ENCODE assay signal across 8 cellular contexts in the genomic region with DNA sequence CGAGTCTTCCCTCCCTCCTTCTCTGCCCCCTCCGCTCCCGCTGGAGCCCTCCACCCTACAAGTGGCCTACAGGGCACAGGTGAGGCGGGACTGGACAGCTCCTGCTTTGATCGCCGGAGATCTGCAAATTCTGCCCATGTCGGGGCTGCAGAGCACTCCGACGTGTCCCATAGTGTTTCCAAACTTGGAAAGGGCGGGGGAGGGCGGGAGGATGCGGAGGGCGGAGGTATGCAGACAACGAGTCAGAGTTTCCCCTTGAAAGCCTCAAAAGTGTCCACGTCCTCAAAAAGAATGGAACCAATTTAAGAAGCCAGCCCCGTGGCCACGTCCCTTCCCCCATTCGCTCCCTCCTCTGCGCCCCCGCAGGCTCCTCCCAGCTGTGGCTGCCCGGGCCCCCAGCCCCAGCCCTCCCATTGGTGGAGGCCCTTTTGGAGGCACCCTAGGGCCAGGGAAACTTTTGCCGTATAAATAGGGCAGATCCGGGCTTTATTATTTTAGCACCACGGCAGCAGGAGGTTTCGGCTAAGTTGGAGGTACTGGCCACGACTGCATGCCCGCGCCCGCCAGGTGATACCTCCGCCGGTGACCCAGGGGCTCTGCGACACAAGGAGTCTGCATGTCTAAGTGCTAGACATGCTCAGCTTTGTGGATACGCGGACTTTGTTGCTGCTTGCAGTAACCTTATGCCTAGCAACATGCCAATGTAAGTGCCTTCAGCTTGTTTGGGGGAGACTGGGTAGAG. TPM values are rescaled to one million over a fixed set of nuclear protein-coding genes. Genes with fewer than 3 reads are reported as not detected.
DNase-seq lines count a peak whose midpoint lies in the region; ATAC-seq, FAIRE-seq and TF ChIP-seq lines count a peak whose summit lies in the region.

A gene (plus strand): TSS at position 497 of the 742 bp plus-strand sequence. CDS start 137 bp downstream, at position 634.

- no peak for TF ChIP-seq CTCF in omental fat pad (IDR thresholded peaks at IDR 0.05)

- FAIRE-seq in frontal cortex (lab: Jason Lieb, UNC): no peak

- no peaks in the 10 kb centered on the region for H3K9me3 Mint-ChIP-seq in activated naive CD4-positive, alpha-beta T cell treated with anti-CD3 and anti-CD28 coated beads, Interleukin-2, amount 10 ng/mL, durations not matched to agents 7 days and 5 days
- H3K9me3 Mint-ChIP-seq in activated T-cell treated with anti-CD3 and anti-CD28 coated beads, Interleukin-2, amount 50 U/mL, for 72 hours: no peaks in the 10 kb centered on the region

- no peak within 1 kb of the TSS for H3K27ac Mint-ChIP-seq in activated naive CD4-positive, alpha-beta T cell treated with anti-CD3 and anti-CD28 coated beads, Interleukin-2, amount 10 ng/mL, durations not matched to agents 7 days and 5 days
- no peak within 1 kb of the TSS for H3K27ac Mint-ChIP-seq in activated T-cell treated with anti-CD3 and anti-CD28 coated beads, Interleukin-2, amount 50 U/mL, for 72 hours

- H3K36me3 Mint-ChIP-seq in activated naive CD4-positive, alpha-beta T cell treated with anti-CD3 and anti-CD28 coated beads, Interleukin-2, amount 10 ng/mL, durations not matched to agents 7 days and 5 days: no peaks in the 10 kb centered on the region
- no peaks in the 10 kb centered on the region for H3K36me3 Mint-ChIP-seq in activated T-cell treated with anti-CD3 and anti-CD28 coated beads, Interleukin-2, amount 50 U/mL, for 72 hours (ENCODE audit: insufficient read depth in 2 of 2)

- H3K4me3 Mint-ChIP-seq in activated naive CD4-positive, alpha-beta T cell treated with anti-CD3 and anti-CD28 coated beads, Interleukin-2, amount 10 ng/mL, durations not matched to agents 7 days and 5 days: no peak within 1 kb of the TSS
- H3K4me3 Mint-ChIP-seq in activated T-cell treated with anti-CD3 and anti-CD28 coated beads, Interleukin-2, amount 50 U/mL, for 72 hours: peak within 1 kb of the TSS; percentile 80 to 81

- H3K27me3 Mint-ChIP-seq in activated naive CD4-positive, alpha-beta T cell treated with anti-CD3 and anti-CD28 coated beads, Interleukin-2, amount 10 ng/mL, durations not matched to agents 7 days and 5 days: peaks cover 30% of the 10 kb centered on the region
- H3K27me3 Mint-ChIP-seq in activated T-cell treated with anti-CD3 and anti-CD28 coated beads, Interleukin-2, amount 50 U/mL, for 72 hours (ENCODE audit: low read depth): peaks cover 20% of the 10 kb centered on the region

- ATAC-seq in activated T-cell treated with anti-CD3 and anti-CD28 coated beads, Interleukin-2, amount 50 U/mL, for 72 hours (replicated peaks in 1 of 2): peak; percentile 37 to 40
- ATAC-seq in omental fat pad (ENCODE audit: low FRiP score) (peak; percentile 38), HG02970 (IDR thresholded peaks at IDR 0.05; ENCODE audit: low FRiP score, unreplicated experiment) (no peak), GM21390 (IDR thresholded peaks at IDR 0.05; ENCODE audit: unreplicated experiment) (no peak), HG03159 (IDR thresholded peaks at IDR 0.05; ENCODE audit: unreplicated experiment) (no peak)

- CTCF ChIA-PET in activated naive CD4-positive, alpha-beta T cell treated with anti-CD3 and anti-CD28 coated beads, Interleukin-2, amount 10 ng/mL, durations not matched to agents 7 days and 5 days (lab: Charles Lee): interaction anchor here (0.6 to 1.7 kb wide), 4 partner anchors 8 to 681 kb away, joined by 3 to 4 read pairs (median 4); no protein-coding TSS in a partner anchor

- peak; percentile 31 for DNase-seq in activated naive CD4-positive, alpha-beta T cell treated with anti-CD3 and anti-CD28 coated beads, Interleukin-2, amount 10 ng/mL, durations not matched to agents 7 days and 5 days
- DNase-seq in activated naive CD4-positive, alpha-beta T cell treated with anti-CD3 and anti-CD28 coated beads, Interleukin-2, amount 50 U/mL, for 16 hours: no peak
- DNase-seq in activated T-cell treated with anti-CD3 and anti-CD28 coated beads, Interleukin-2, amount 50 U/mL, for 72 hours: peak in 1 of 2 donors; percentile 11
- DNase-seq in frontal cortex (ENCODE audit: low spot score in 2 of 2): peak; percentile 14 to 16
- DNase-seq in omental fat pad (ENCODE audit: low spot score): no peak

- peaks cover 5% of the 10 kb centered on the region for H3K4me1 Mint-ChIP-seq in activated naive CD4-positive, alpha-beta T cell treated with anti-CD3 and anti-CD28 coated beads, Interleukin-2, amount 10 ng/mL, durations not matched to agents 7 days and 5 days
- peaks cover 12% of the 10 kb centered on the region for H3K4me1 Mint-ChIP-seq in activated T-cell treated with anti-CD3 and anti-CD28 coated beads, Interleukin-2, amount 50 U/mL, for 72 hours (ENCODE audit: low read depth)

RNA-seq across cellular contexts. Expression of the gene that starts here (rescaled TPM):
- under 1 TPM; 0.31 to 0.56 TPM for total RNA-seq in activated T-cell treated with anti-CD3 and anti-CD28 coated beads, Interleukin-2, amount 50 U/mL, for 72 hours
- total RNA-seq in frontal cortex (84.4 TPM), omental fat pad (100 to 1,000 TPM; 155 to 361 (median 232) TPM)

Comparison
In these comparisons a context has a peak if more than half of its experiments do, and no peak if none do; other contexts are left out.
1. RNA of the gene that starts here (total RNA-seq): 155 to 361 TPM in omental fat pad and 84.4 TPM in frontal cortex (single experiment); 0.31 to 0.56 TPM in activated T-cell treated with anti-CD3 and anti-CD28 coated beads, Interleukin-2, amount 50 U/mL, for 72 hours; every median in the first group is over 10 times any median in the second.
2. DNase-seq: peak in activated naive CD4-positive, alpha-beta T cell treated with anti-CD3 and anti-CD28 coated beads, Interleukin-2, amount 10 ng/mL, durations not matched to agents 7 days and 5 days (single experiment) and frontal cortex (2 of 2); none in activated naive CD4-positive, alpha-beta T cell treated with anti-CD3 and anti-CD28 coated beads, Interleukin-2, amount 50 U/mL, for 16 hours (single experiment) and omental fat pad (single experiment).
3. Peak in ATAC-seq in activated T-cell treated with anti-CD3 and anti-CD28 coated beads, Interleukin-2, amount 50 U/mL, for 72 hours; RNA of the gene not detected or under 1 TPM.